In the genomic region with DNA sequence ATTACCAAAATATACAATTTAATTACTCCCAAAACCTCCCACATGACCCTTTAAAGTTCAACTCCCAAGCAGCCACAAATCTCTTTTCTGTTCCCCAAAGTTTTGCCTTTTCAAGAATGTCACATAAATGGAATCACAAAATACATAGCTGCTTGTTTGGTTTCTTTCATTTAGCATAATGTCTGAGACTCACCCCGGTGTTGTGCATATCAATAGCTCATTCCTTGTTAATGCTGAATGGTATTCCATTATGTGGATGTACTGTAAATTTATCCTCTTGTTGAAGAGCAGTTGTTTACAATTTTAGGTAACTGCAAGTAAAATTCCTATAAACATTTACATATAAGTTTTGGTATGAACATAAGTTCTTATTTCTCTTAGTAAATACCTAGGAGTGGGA, we compare ENCODE assay signal across 14 cellular contexts. TPM values are rescaled to one million over a fixed set of nuclear protein-coding genes. Genes with fewer than 3 reads are reported as not detected.
A peak's percentile ranks its signal among the peaks of the same experiment; 100 is the strongest.
DNase-seq lines count a peak whose midpoint lies in the region; ATAC-seq and TF ChIP-seq lines count a peak whose summit lies in the region.
"Had no signal": no experiment of that assay in that cellular context is flagged by ENCODE, and none has a peak within 500 bp of the region (broad histone marks: within the 10 kb centered on the region; RNA-seq: fewer than 3 reads in every experiment).

No MANE protein-coding gene starts in this region.

- H3K9ac ChIP-seq in HUES6 (ENCODE audit: low read length) = no peak overlapping the region
- H3K9ac ChIP-seq: BLaER1, KMS-11 had no signal

- peak overlapping the region; percentile 13 for H3K27ac Mint-ChIP-seq in activated naive CD4-positive, alpha-beta T cell treated with anti-CD3 and anti-CD28 coated beads, Interleukin-2, amount 50 U/mL, for 24 hours
- H3K27ac Mint-ChIP-seq in immature natural killer cell = peak overlapping the region in 4 of 6 donors; percentile 30 to 66 (median 48)

- no peaks in the 10 kb centered on the region for H3K27me3 Mint-ChIP-seq in activated naive CD4-positive, alpha-beta T cell treated with anti-CD3 and anti-CD28 coated beads, Interleukin-2, amount 50 U/mL, for 24 hours
- no peaks in the 10 kb centered on the region for H3K27me3 Mint-ChIP-seq in immature natural killer cell (ENCODE audit: low read depth in 3 of 3)
- H3K27me3 Mint-ChIP-seq: CD8-positive, alpha-beta memory T cell had no signal

- H3K27me3 ChIP-seq in HUES6 (ENCODE audit: control insufficient read depth, insufficient read depth, low read length) = no peaks in the 10 kb centered on the region
- H3K27me3 ChIP-seq in ascending aorta = no peaks in the 10 kb centered on the region
- H3K27me3 ChIP-seq: BLaER1 had no signal

- peaks cover 8% of the 10 kb centered on the region for H3K36me3 Mint-ChIP-seq in activated naive CD4-positive, alpha-beta T cell treated with anti-CD3 and anti-CD28 coated beads, Interleukin-2, amount 50 U/mL, for 24 hours
- peaks cover 0 to 4% (median 3%) of the 10 kb centered on the region in 3 donors for H3K36me3 Mint-ChIP-seq in immature natural killer cell

- peaks cover 61% of the 10 kb centered on the region for H3K4me1 Mint-ChIP-seq in activated naive CD4-positive, alpha-beta T cell treated with anti-CD3 and anti-CD28 coated beads, Interleukin-2, amount 50 U/mL, for 24 hours
- H3K4me1 Mint-ChIP-seq in immature natural killer cell = peaks cover 12 to 39% of the 10 kb centered on the region in 2 donors

- H3K27ac ChIP-seq in HUES6 (ENCODE audit: low read depth, low read length) (peak overlapping the region; percentile 7; the same call in 1 of the 2 replicates), ascending aorta (no peak overlapping the region)
- H3K27ac ChIP-seq: 22Rv1, BLaER1, KMS-11 had no signal

- DNase-seq in activated naive CD4-positive, alpha-beta T cell treated with Interleukin-2 at 50 U/mL for 16 hours = no peak
- no peak for DNase-seq in immature natural killer cell
- no peak for DNase-seq in activated CD8-positive, alpha-beta memory T cell treated with anti-CD3 and anti-CD28 coated beads for 24 hours
- no peak for DNase-seq in ascending aorta (ENCODE audit: low spot score in 2 of 2)
- DNase-seq in left lobe of liver (ENCODE audit: low spot score) = no peak
- DNase-seq: AML-193; CD8-positive, alpha-beta memory T cell; DMS53; GF-D8 had no signal

- TF ChIP-seq CTCF in ascending aorta (IDR thresholded peaks at IDR 0.05) = no peak

- H3K4me3 ChIP-seq in HUES6 (ENCODE audit: low read depth, low read length) (no peak overlapping the region), ascending aorta (no peak overlapping the region)
- H3K4me3 ChIP-seq: BLaER1 had no signal

- H3K4me3 Mint-ChIP-seq in activated naive CD4-positive, alpha-beta T cell treated with anti-CD3 and anti-CD28 coated beads, Interleukin-2, amount 50 U/mL, for 24 hours = no peak overlapping the region
- H3K4me3 Mint-ChIP-seq in immature natural killer cell = no peak overlapping the region
- H3K4me3 Mint-ChIP-seq: CD8-positive, alpha-beta memory T cell had no signal

- intact Hi-C loops in ascending aorta (cut with DNase I) = loop anchor here (10.0 kb wide), 1 partner anchor 184 kb away; no protein-coding TSS in a partner anchor

- H3K9me3 ChIP-seq in HUES6 (ENCODE audit: control insufficient read depth, insufficient read depth, low read depth, low read length) (no peaks in the 10 kb centered on the region), ascending aorta (no peaks in the 10 kb centered on the region)
- H3K9me3 ChIP-seq: BLaER1 had no signal

- no peaks in the 10 kb centered on the region for H3K4me1 ChIP-seq in HUES6 (ENCODE audit: control insufficient read depth, insufficient read depth, low read length)
- H3K4me1 ChIP-seq in ascending aorta = no peaks in the 10 kb centered on the region
- H3K4me1 ChIP-seq: BLaER1 had no signal

- no peaks in the 10 kb centered on the region for H3K9me3 Mint-ChIP-seq in activated naive CD4-positive, alpha-beta T cell treated with anti-CD3 and anti-CD28 coated beads, Interleukin-2, amount 50 U/mL, for 24 hours
- no peaks in the 10 kb centered on the region for H3K9me3 Mint-ChIP-seq in immature natural killer cell
- H3K9me3 Mint-ChIP-seq: CD8-positive, alpha-beta memory T cell had no signal

- no peak for ATAC-seq in left lobe of liver

- H3K36me3 ChIP-seq in HUES6 (ENCODE audit: control insufficient read depth, insufficient read depth, low read length) (peaks cover 8% of the 10 kb centered on the region; the same call in 1 of the 2 replicates), ascending aorta (peaks cover 0 to 4% of the 10 kb centered on the region in 2 donors)

RNA-seq across cellular contexts. Expression of a gene that starts 15.5 kb away (rescaled TPM):
- polyA plus RNA-seq in immature natural killer cell = 10 to 100 TPM; 58.0 to 80.1 (median 65.2) TPM
- total RNA-seq in ascending aorta (56.0 TPM), left lobe of liver (54.7 TPM)

RNA-seq across cellular contexts. Expression of a gene that starts 16.3 kb away (rescaled TPM):
- polyA plus RNA-seq in immature natural killer cell = 10 to 100 TPM; 46.0 to 51.1 (median 46.1) TPM
- total RNA-seq in ascending aorta (18.3 TPM), left lobe of liver (48.8 TPM)

RNA-seq across cellular contexts. Expression of a gene that starts 34.1 kb away (rescaled TPM):
- polyA plus RNA-seq in immature natural killer cell = 1 to 10 TPM; 2.1 to 7.3 (median 2.6) TPM
- 16.1 TPM for total RNA-seq in ascending aorta
- total RNA-seq in left lobe of liver = 17.9 TPM
